Comparison of ENCODE assay signal across 17 cellular contexts in genomic region chr11:100152751-100153150, GRCh38.
"Had no signal": no experiment of that assay in that cellular context is flagged by ENCODE, and none has a peak within 500 bp of the region (broad histone marks: within the 10 kb centered on the region; RNA-seq: fewer than 3 reads in every experiment).

No MANE protein-coding gene starts in this region.

- H3K27ac Mint-ChIP-seq: activated naive CD8-positive, alpha-beta T cell treated with anti-CD3 and anti-CD28 coated beads, Interleukin-2, amount 50 U/mL, for 24 hours; activated T-helper 17 cell treated with anti-CD3 and anti-CD28 coated beads, Interleukin-2, amount 50 U/mL, for 72 hours; stimulated activated naive CD8-positive, alpha-beta T cell treated with anti-CD3 and anti-CD28 coated beads, Interleukin-15, amount 100 ng/mL, for 72 hours; T-cell; type B pancreatic cell had no signal

- H3K4me3 Mint-ChIP-seq: activated naive CD8-positive, alpha-beta T cell treated with anti-CD3 and anti-CD28 coated beads, Interleukin-2, amount 50 U/mL, for 24 hours; activated T-helper 17 cell treated with anti-CD3 and anti-CD28 coated beads, Interleukin-2, amount 50 U/mL, for 72 hours; stimulated activated naive CD8-positive, alpha-beta T cell treated with anti-CD3 and anti-CD28 coated beads, Interleukin-15, amount 100 ng/mL, for 72 hours; T-cell; type B pancreatic cell had no signal

- H3K27me3 Mint-ChIP-seq: activated naive CD8-positive, alpha-beta T cell treated with anti-CD3 and anti-CD28 coated beads, Interleukin-2, amount 50 U/mL, for 24 hours; activated T-helper 17 cell treated with anti-CD3 and anti-CD28 coated beads, Interleukin-2, amount 50 U/mL, for 72 hours; stimulated activated naive CD8-positive, alpha-beta T cell treated with anti-CD3 and anti-CD28 coated beads, Interleukin-15, amount 100 ng/mL, for 72 hours; T-cell; type B pancreatic cell had no signal

- ATAC-seq: activated naive CD8-positive, alpha-beta T cell treated with anti-CD3 and anti-CD28 coated beads, Interleukin-2, amount 50 U/mL, for 24 hours; activated T-helper 17 cell treated with anti-CD3 and anti-CD28 coated beads, Interleukin-2, amount 50 U/mL, for 72 hours; foreskin keratinocyte; left colon; stimulated activated naive CD8-positive, alpha-beta T cell treated with anti-CD3 and anti-CD28 coated beads, Interleukin-15, amount 100 ng/mL, for 72 hours; T-cell had no signal

- FAIRE-seq: small intestine had no signal

- H3K9me3 Mint-ChIP-seq: type B pancreatic cell had no signal

- H3K36me3 Mint-ChIP-seq: T-cell, type B pancreatic cell had no signal

- H3K4me1 Mint-ChIP-seq: activated naive CD8-positive, alpha-beta T cell treated with anti-CD3 and anti-CD28 coated beads, Interleukin-2, amount 50 U/mL, for 24 hours; activated T-helper 17 cell treated with anti-CD3 and anti-CD28 coated beads, Interleukin-2, amount 50 U/mL, for 72 hours; stimulated activated naive CD8-positive, alpha-beta T cell treated with anti-CD3 and anti-CD28 coated beads, Interleukin-15, amount 100 ng/mL, for 72 hours; T-cell had no signal

- DNase-seq: activated CD4-positive, alpha-beta T cell treated with anti-CD3 and anti-CD28 coated beads, Interleukin-2, amount 50 U/mL, for 4 hours; activated CD4-positive, CD25-positive, alpha-beta regulatory T cell treated with anti-CD3 and anti-CD28 coated beads, Interleukin-2, amount 50 U/mL, for 72 hours; activated naive CD4-positive, alpha-beta T cell treated with Interleukin-2 at 50 U/mL for 16 hours; activated naive CD8-positive, alpha-beta T cell treated with anti-CD3 and anti-CD28 coated beads, Interleukin-2, amount 50 U/mL, for 24 hours; activated T-cell treated with anti-CD3 and anti-CD28 coated beads for 4 hours; colonic mucosa; head of caudate nucleus; left colon; midbrain; retina; small intestine; stimulated activated naive CD8-positive, alpha-beta T cell treated with anti-CD3 and anti-CD28 coated beads, Interleukin-15, amount 100 ng/mL, for 72 hours; T-cell; T-helper 9 cell had no signal
